ENCODE assay signal across 2 cellular contexts in genomic region chr3:11447584-11448200, GRCh38.
TF ChIP-seq lines count a peak whose summit lies in the region.

No MANE protein-coding gene starts in this region.

TF ChIP-seq in IMR-90, 13 proteins besides CTCF, POLR2A, EP300 and RAD21:
- TF ChIP-seq USF2 (IDR thresholded peaks at IDR 0.05; ENCODE audit: low read depth, low read length) = peak; percentile 37; the same call in 1 of the 2 replicates
- no peak for TF ChIP-seq FOS (IDR thresholded peaks at IDR 0.05; ENCODE audit: low read depth, low read length)

TF ChIP-seq in K562, 482 proteins besides CTCF, POLR2A, EP300 and RAD21 (continued from another document):
- TF ChIP-seq USF2 (CRISPR knock-in tag; IDR thresholded peaks at IDR 0.05) (peak; percentile 56), RAD51 (IDR thresholded peaks at IDR 0.05; ENCODE audit: borderline replicate concordance, low read depth) (peak; percentile 38; the same call in 1 of the 2 replicates)
